9 cellular contexts compared by ENCODE assay signal in genomic region chr11:43574949-43575915, GRCh38.
A peak's percentile ranks its signal among the peaks of the same experiment; 100 is the strongest.
DNase-seq lines count a peak whose midpoint lies in the region; ATAC-seq and TF ChIP-seq lines count a peak whose summit lies in the region.
"Had no signal": no experiment of that assay in that cellular context is flagged by ENCODE, and none has a peak within 500 bp of the region (broad histone marks: within the 10 kb centered on the region; RNA-seq: fewer than 3 reads in every experiment).

No MANE protein-coding gene starts in this region.

- DNase-seq in activated CD4-positive, alpha-beta T cell treated with anti-CD3 and anti-CD28 coated beads for 48 hours = peak; percentile 47
- DNase-seq in activated CD4-positive, alpha-beta T cell treated with anti-CD3 and anti-CD28 coated beads for 4 hours = no peak
- DNase-seq in RPMI7951 (ENCODE audit: low read depth) = peak; percentile 37
- peak; percentile 77 for DNase-seq in fibroblast of mammary gland (ENCODE audit: low read depth)
- DNase-seq in nucleus accumbens (lab: John Stamatoyannopoulos, UW) = peak in 30 of 56 donors; percentile 22 to 84 (median 50)
- no peak for DNase-seq in effector CD4-positive, alpha-beta T cell
- no peak for DNase-seq in mesenteric fat pad (ENCODE audit: low spot score)
- DNase-seq: DND-41 had no signal

- no peak for TF ChIP-seq CTCF in fibroblast of mammary gland (conservative IDR thresholded peaks at IDR 0.05; ENCODE audit: control insufficient read depth, insufficient read depth, low read depth, low read length)

- H3K4me3 ChIP-seq in fibroblast of mammary gland (ENCODE audit: control insufficient read depth, low read depth, low read length) = peak overlapping the region; percentile 2

- ATAC-seq in GM21528 (IDR thresholded peaks at IDR 0.05; ENCODE audit: low FRiP score, unreplicated experiment) = no peak

Comparison
In these comparisons a context has a peak if more than half of its experiments do, and no peak if none do; other contexts are left out.
1. DNase-seq: peak in activated CD4-positive, alpha-beta T cell treated with anti-CD3 and anti-CD28 coated beads for 48 hours (single experiment), RPMI7951 (single experiment), fibroblast of mammary gland (single experiment) and nucleus accumbens (30 of 56); none in activated CD4-positive, alpha-beta T cell treated with anti-CD3 and anti-CD28 coated beads for 4 hours (0 of 2), effector CD4-positive, alpha-beta T cell (single experiment) and mesenteric fat pad (single experiment).